In the genomic region with DNA sequence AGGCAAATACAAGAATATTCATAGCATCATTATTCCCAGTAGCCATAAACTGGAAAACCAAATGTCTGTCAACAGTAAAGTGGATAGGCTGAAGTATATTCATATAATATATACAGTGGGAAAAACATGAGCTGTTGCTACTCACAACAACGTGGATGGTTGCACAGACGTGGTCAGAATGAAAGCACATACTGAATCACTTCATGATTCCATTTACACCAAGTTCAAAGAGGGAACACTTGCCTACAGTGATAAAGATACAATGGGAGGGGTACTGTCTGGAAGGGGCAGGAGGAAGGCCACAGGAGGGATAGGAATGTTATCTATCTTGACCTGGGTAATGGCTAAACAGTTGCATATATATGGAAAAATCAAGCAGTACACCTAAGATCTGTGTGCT, we compare ENCODE assay signal across 1 cellular context.
TF ChIP-seq lines count a peak whose summit lies in the region.

No MANE protein-coding gene starts in this region.

TF ChIP-seq in GM12878, 131 proteins besides CTCF, POLR2A, EP300 and RAD21:
- TF ChIP-seq CREB1 (IDR thresholded peaks at IDR 0.05; ENCODE audit: low read depth) (peak; percentile 41; the same call in 1 of the 2 replicates), RUNX3 (IDR thresholded peaks at IDR 0.05; ENCODE audit: low read length) (peak; percentile 60; the same call in 1 of the 2 replicates), BHLHE40 (IDR thresholded peaks at IDR 0.05; ENCODE audit: borderline replicate concordance in 1 of 2, low read depth in 2 of 2, low read length in 1 of 2) (peak in 1 of 2 experiments; percentile 8; a peak in 1 of 4 replicates), CHD1 (IDR thresholded peaks at IDR 0.05; ENCODE audit: low read depth, low read length) (no peak), CREM (IDR thresholded peaks at IDR 0.05; ENCODE audit: low read depth) (peak; percentile 49; the same call in 1 of the 2 replicates), TCF7 (IDR thresholded peaks at IDR 0.05; ENCODE audit: borderline replicate concordance) (peak; percentile 83), JUNB (IDR thresholded peaks at IDR 0.05) (peak; percentile 94), EED (IDR thresholded peaks at IDR 0.05; ENCODE audit: low read depth) (peak; percentile 91), PML (IDR thresholded peaks at IDR 0.05; ENCODE audit: low read length) (no peak), JUND (IDR thresholded peaks at IDR 0.05; ENCODE audit: low read depth, low read length) (0 out of 2 replicates have a peak, but pooled peaks have one; percentile 44), POLR2AphosphoS2 (IDR thresholded peaks at IDR 0.05; ENCODE audit: low read depth, low read length) (no peak), NFIC (IDR thresholded peaks at IDR 0.05; ENCODE audit: low read depth, low read length) (peak; percentile 70; the same call in 1 of the 2 replicates), FOXM1 (IDR thresholded peaks at IDR 0.05; ENCODE audit: low read depth, low read length) (peak; percentile 50; the same call in 1 of the 2 replicates), TAF1 (IDR thresholded peaks at IDR 0.05; ENCODE audit: borderline replicate concordance, low read depth, low read length) (no peak), TCF3 (IDR thresholded peaks at IDR 0.05; ENCODE audit: borderline replicate concordance, insufficient read depth, low read depth, low read length) (no peak), IKZF2 (IDR thresholded peaks at IDR 0.05) (peak; percentile 62 to 69), MXI1 (IDR thresholded peaks at IDR 0.05; ENCODE audit: low read depth, low read length) (no peak), STAT3 (IDR thresholded peaks at IDR 0.05; ENCODE audit: low read depth, low read length) (no peak), ETV6 (conservative IDR thresholded peaks at IDR 0.05 in 1 of 2, IDR thresholded peaks at IDR 0.05 in 1 of 2; ENCODE audit: borderline replicate concordance in 1 of 2, low read depth in 1 of 2) (peak in 1 of 2 experiments; percentile 44; a peak in 1 of 4 replicates), NFXL1 (IDR thresholded peaks at IDR 0.05; ENCODE audit: borderline replicate concordance) (no peak), BCL11A (IDR thresholded peaks at IDR 0.05; ENCODE audit: low read depth, low read length) (peak; percentile 58; the same call in 1 of the 2 replicates), TCF12 (IDR thresholded peaks at IDR 0.05; ENCODE audit: low read depth, low read length) (no peak)
- TF ChIP-seq, protein P1, sequence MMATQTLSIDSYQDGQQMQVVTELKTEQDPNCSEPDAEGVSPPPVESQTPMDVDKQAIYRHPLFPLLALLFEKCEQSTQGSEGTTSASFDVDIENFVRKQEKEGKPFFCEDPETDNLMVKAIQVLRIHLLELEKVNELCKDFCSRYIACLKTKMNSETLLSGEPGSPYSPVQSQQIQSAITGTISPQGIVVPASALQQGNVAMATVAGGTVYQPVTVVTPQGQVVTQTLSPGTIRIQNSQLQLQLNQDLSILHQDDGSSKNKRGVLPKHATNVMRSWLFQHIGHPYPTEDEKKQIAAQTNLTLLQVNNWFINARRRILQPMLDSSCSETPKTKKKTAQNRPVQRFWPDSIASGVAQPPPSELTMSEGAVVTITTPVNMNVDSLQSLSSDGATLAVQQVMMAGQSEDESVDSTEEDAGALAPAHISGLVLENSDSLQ (IDR thresholded peaks at IDR 0.05), result no peak
- TF ChIP-seq, protein P2, sequence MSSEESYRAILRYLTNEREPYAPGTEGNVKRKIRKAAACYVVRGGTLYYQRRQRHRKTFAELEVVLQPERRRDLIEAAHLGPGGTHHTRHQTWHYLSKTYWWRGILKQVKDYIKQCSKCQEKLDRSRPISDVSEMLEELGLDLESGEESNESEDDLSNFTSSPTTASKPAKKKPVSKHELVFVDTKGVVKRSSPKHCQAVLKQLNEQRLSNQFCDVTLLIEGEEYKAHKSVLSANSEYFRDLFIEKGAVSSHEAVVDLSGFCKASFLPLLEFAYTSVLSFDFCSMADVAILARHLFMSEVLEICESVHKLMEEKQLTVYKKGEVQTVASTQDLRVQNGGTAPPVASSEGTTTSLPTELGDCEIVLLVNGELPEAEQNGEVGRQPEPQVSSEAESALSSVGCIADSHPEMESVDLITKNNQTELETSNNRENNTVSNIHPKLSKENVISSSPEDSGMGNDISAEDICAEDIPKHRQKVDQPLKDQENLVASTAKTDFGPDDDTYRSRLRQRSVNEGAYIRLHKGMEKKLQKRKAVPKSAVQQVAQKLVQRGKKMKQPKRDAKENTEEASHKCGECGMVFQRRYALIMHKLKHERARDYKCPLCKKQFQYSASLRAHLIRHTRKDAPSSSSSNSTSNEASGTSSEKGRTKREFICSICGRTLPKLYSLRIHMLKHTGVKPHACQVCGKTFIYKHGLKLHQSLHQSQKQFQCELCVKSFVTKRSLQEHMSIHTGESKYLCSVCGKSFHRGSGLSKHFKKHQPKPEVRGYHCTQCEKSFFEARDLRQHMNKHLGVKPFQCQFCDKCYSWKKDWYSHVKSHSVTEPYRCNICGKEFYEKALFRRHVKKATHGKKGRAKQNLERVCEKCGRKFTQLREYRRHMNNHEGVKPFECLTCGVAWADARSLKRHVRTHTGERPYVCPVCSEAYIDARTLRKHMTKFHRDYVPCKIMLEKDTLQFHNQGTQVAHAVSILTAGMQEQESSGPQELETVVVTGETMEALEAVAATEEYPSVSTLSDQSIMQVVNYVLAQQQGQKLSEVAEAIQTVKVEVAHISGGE (CRISPR knock-in tag; IDR thresholded peaks at IDR 0.05), result no peak
- TF ChIP-seq, protein P3, sequence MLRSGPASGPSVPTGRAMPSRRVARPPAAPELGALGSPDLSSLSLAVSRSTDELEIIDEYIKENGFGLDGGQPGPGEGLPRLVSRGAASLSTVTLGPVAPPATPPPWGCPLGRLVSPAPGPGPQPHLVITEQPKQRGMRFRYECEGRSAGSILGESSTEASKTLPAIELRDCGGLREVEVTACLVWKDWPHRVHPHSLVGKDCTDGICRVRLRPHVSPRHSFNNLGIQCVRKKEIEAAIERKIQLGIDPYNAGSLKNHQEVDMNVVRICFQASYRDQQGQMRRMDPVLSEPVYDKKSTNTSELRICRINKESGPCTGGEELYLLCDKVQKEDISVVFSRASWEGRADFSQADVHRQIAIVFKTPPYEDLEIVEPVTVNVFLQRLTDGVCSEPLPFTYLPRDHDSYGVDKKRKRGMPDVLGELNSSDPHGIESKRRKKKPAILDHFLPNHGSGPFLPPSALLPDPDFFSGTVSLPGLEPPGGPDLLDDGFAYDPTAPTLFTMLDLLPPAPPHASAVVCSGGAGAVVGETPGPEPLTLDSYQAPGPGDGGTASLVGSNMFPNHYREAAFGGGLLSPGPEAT (IDR thresholded peaks at IDR 0.05; ENCODE audit: low read depth), result peak; percentile 22; the same call in 1 of the 2 replicates
